ENCODE assay signal across 14 cellular contexts in the genomic region with DNA sequence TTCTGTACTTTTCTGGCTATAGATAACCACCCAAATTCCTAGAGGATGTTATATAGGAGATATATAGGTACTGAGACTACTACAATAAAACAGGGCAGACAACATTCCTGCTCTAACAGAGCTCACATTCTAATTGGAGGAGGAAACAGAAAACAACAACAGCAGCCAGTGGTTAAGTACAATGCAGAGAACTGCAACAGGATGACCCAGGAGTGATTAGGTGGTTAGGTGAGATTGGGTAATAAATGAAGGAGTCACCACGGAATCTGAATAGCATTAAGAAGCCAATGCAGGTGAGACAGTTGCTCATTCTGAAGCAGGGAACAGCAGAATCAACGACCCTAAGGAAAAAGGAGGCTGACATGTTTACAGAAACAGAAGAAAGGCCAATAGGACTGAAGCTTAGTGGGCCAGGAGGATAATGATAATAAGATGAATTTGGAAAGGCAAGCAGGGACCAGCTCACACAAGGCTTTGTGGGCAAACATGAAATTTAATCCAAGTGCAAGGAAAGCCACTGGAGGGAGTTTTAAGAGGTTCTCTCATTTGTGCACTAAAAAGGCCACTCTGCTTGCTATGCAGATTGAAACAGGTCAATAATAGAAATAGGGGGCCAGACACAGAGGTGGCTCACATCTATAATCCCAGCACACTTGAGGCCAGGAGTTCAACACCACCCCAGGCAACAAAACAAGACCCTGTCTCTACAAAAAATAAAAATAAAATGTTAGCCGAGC. TPM values are rescaled to one million over a fixed set of nuclear protein-coding genes. Genes with fewer than 3 reads are reported as not detected.
A peak's percentile ranks its signal among the peaks of the same experiment; 100 is the strongest.
DNase-seq lines count a peak whose midpoint lies in the region; ATAC-seq and TF ChIP-seq lines count a peak whose summit lies in the region.
"Had no signal": no experiment of that assay in that cellular context is flagged by ENCODE, and none has a peak within 500 bp of the region (broad histone marks: within the 10 kb centered on the region; RNA-seq: fewer than 3 reads in every experiment).

No MANE protein-coding gene starts in this region.

- no peak for TF ChIP-seq CTCF in natural killer cell (IDR thresholded peaks at IDR 0.05)

- peak; percentile 8 for DNase-seq in DMS153 (lab: John Stamatoyannopoulos, UW)
- DNase-seq in HT-29 (ENCODE audit: low spot score): peak; percentile 51
- DNase-seq in amniotic epithelial cell (ENCODE audit: low read depth): peak; percentile 52
- peak; percentile 48 for DNase-seq in kidney tubule cell (ENCODE audit: low spot score)
- DNase-seq in midbrain (lab: John Stamatoyannopoulos, UW): no peak
- DNase-seq in natural killer cell: no peak
- DNase-seq: activated CD4-positive, alpha-beta T cell treated with anti-CD3 and anti-CD28 coated beads, Interleukin-2, amount 10 ng/mL, durations not matched to agents 7 days and 5 days; KG1; ovary; stimulated activated CD4-positive, alpha-beta T cell treated with anti-CD3 and anti-CD28 coated beads, Interleukin-2, amount 100 ng/mL, for 24 hours had no signal

- no peaks in the 10 kb centered on the region for H3K36me3 Mint-ChIP-seq in natural killer cell

- no peak overlapping the region for H3K4me3 Mint-ChIP-seq in natural killer cell
- H3K4me3 Mint-ChIP-seq: activated CD4-positive, alpha-beta T cell treated with anti-CD3 and anti-CD28 coated beads, Interleukin-2, amount 10 ng/mL, durations not matched to agents 7 days and 5 days; stimulated activated naive CD8-positive, alpha-beta T cell treated with anti-CD3 and anti-CD28 coated beads, Interleukin-15, Interleukin-2, amounts not matched to agents 100 ng/mL and 50 ng/mL, for 24 hours had no signal

- intact Hi-C loops in natural killer cell (cut with micrococcal nuclease): no loop called here

- peaks cover 19 to 21% of the 10 kb centered on the region in 2 donors for H3K4me1 Mint-ChIP-seq in natural killer cell

- ATAC-seq in HG02759 (IDR thresholded peaks at IDR 0.05; ENCODE audit: unreplicated experiment) (no peak), HG03439 (IDR thresholded peaks at IDR 0.05; ENCODE audit: unreplicated experiment) (no peak), natural killer cell (no peak)
- ATAC-seq: SK-N-SH treated with all-trans-retinoic acid at 6 μM for 48 hours had no signal

- H3K27me3 Mint-ChIP-seq in natural killer cell (ENCODE audit: low read depth in 2 of 2): no peaks in the 10 kb centered on the region
- H3K27me3 Mint-ChIP-seq: activated CD4-positive, alpha-beta T cell treated with anti-CD3 and anti-CD28 coated beads, Interleukin-2, amount 10 ng/mL, durations not matched to agents 7 days and 5 days; stimulated activated naive CD8-positive, alpha-beta T cell treated with anti-CD3 and anti-CD28 coated beads, Interleukin-15, Interleukin-2, amounts not matched to agents 100 ng/mL and 50 ng/mL, for 24 hours had no signal

- H3K27ac Mint-ChIP-seq in natural killer cell: no peak overlapping the region
- H3K27ac Mint-ChIP-seq: activated CD4-positive, alpha-beta T cell treated with anti-CD3 and anti-CD28 coated beads, Interleukin-2, amount 10 ng/mL, durations not matched to agents 7 days and 5 days; stimulated activated naive CD8-positive, alpha-beta T cell treated with anti-CD3 and anti-CD28 coated beads, Interleukin-15, Interleukin-2, amounts not matched to agents 100 ng/mL and 50 ng/mL, for 24 hours had no signal

- H3K9me3 Mint-ChIP-seq in natural killer cell: no peaks in the 10 kb centered on the region
- H3K9me3 Mint-ChIP-seq: activated CD4-positive, alpha-beta T cell treated with anti-CD3 and anti-CD28 coated beads, Interleukin-2, amount 10 ng/mL, durations not matched to agents 7 days and 5 days; stimulated activated naive CD8-positive, alpha-beta T cell treated with anti-CD3 and anti-CD28 coated beads, Interleukin-15, Interleukin-2, amounts not matched to agents 100 ng/mL and 50 ng/mL, for 24 hours had no signal

RNA-seq across cellular contexts. Expression of a gene that starts 16.9 kb away (rescaled TPM):
- 9.4 and 10.8 TPM in 2 replicates for total RNA-seq in HT-29 (2014; rRNA removed; shearing (Covaris generic))
- total RNA-seq in natural killer cell: 10 to 100 TPM in 1 of 3 donors, 1 to 10 TPM in 2; 4.6 to 10.2 (median 8.3) TPM

RNA-seq across cellular contexts. Expression of a gene that starts 38.5 kb away (rescaled TPM):
- total RNA-seq in HT-29 (2014; rRNA removed; shearing (Covaris generic)): 31.8 and 32.5 TPM in 2 replicates
- 100 to 1,000 TPM; 125 to 208 (median 156) TPM for total RNA-seq in natural killer cell

Comparison
In these comparisons a context has a peak if more than half of its experiments do, and no peak if none do; other contexts are left out.
1. DNase-seq: peak in DMS153 (single experiment), HT-29 (single experiment), amniotic epithelial cell (single experiment) and kidney tubule cell (single experiment); none in midbrain (single experiment) and natural killer cell (single experiment).